1 cellular context compared by ENCODE assay signal in genomic region chr19:15173746-15174404, GRCh38.
TF ChIP-seq lines count a peak whose summit lies in the region.

No MANE protein-coding gene starts in this region.

TF ChIP-seq in H1, 55 proteins besides CTCF, POLR2A, EP300 and RAD21 (continued from another document):
- no peak for TF ChIP-seq TAF7 (optimal IDR thresholded peaks at IDR 0.05; ENCODE audit: borderline replicate concordance, low read depth, low read length)
- no peak for TF ChIP-seq SUZ12 (IDR thresholded peaks at IDR 0.05; ENCODE audit: low read length)
- TF ChIP-seq BCL11A (IDR thresholded peaks at IDR 0.05; ENCODE audit: low read depth in 2 of 2, low read length in 2 of 2), result no peak
- TF ChIP-seq KDM4A (IDR thresholded peaks at IDR 0.05; ENCODE audit: low read depth, low read length, severe bottlenecking), result no peak
- no peak for TF ChIP-seq RXRA (IDR thresholded peaks at IDR 0.05; ENCODE audit: insufficient read depth, low read depth, low read length)
- TF ChIP-seq, protein P1, sequence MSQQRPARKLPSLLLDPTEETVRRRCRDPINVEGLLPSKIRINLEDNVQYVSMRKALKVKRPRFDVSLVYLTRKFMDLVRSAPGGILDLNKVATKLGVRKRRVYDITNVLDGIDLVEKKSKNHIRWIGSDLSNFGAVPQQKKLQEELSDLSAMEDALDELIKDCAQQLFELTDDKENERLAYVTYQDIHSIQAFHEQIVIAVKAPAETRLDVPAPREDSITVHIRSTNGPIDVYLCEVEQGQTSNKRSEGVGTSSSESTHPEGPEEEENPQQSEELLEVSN (IDR thresholded peaks at IDR 0.05), result no peak
- TF ChIP-seq SIRT6 (IDR thresholded peaks at IDR 0.05; ENCODE audit: low read length), result no peak
TF ChIP-seq in H1: peak in this region for 0.
